ENCODE assay signal across 15 cellular contexts in the genomic region with DNA sequence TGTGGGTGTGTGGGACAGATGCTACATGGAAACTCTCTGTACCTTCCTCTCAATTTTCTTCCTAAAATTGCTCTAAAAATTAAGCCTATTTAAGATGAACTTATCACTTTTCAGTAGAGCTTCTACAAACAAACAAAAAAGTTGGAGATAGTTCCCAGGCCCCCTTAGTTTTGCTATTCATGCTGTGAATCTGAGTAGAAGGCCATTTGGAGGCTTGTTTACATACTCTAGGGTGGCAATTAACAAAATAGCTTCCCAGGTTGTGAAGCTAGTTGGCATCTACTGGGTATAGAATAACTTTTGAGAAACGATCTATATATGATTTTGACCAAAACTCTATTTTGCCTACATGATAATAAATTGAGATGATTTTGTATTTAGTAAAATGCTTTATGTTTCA.
A peak's percentile ranks its signal among the peaks of the same experiment; 100 is the strongest.
DNase-seq lines count a peak whose midpoint lies in the region; ATAC-seq and TF ChIP-seq lines count a peak whose summit lies in the region.
"Had no signal": no experiment of that assay in that cellular context is flagged by ENCODE, and none has a peak within 500 bp of the region (broad histone marks: within the 10 kb centered on the region; RNA-seq: fewer than 3 reads in every experiment).

No MANE protein-coding gene starts in this region.

- POLR2A ChIA-PET in WTC11 (lab: Charles Lee) = no interaction called here

- ATAC-seq in GM23338 (peak; percentile 81), WTC11 (peak; percentile 38; the same call in 1 of the 2 replicates), GM19023 (IDR thresholded peaks at IDR 0.05; ENCODE audit: unreplicated experiment) (no peak), lower lobe of right lung (no peak)
- ATAC-seq: CD8-positive, alpha-beta T cell; K562 had no signal

- no peak overlapping the region for H3K4me3 Mint-ChIP-seq in GM23338
- H3K4me3 Mint-ChIP-seq in WTC11 = no peak overlapping the region
- no peak overlapping the region for H3K4me3 Mint-ChIP-seq in nephron progenitor cell
- H3K4me3 Mint-ChIP-seq: CD14-positive monocyte; CD8-positive, alpha-beta T cell; H9 had no signal

- H3K4me2 ChIP-seq in GM23338 = peak overlapping the region; percentile 45

- no peaks in the 10 kb centered on the region for H3F3A ChIP-seq in GM23338 (replicated peaks; ENCODE audit: low read depth)

- no peak overlapping the region for H2AFZ ChIP-seq in GM23338

- H3K27me3 ChIP-seq in GM23338 (ENCODE audit: insufficient read depth) = peaks cover 56% of the 10 kb centered on the region
- H3K27me3 ChIP-seq in lower lobe of right lung (ENCODE audit: low read depth) = no peaks in the 10 kb centered on the region

- H3K79me2 ChIP-seq in GM23338 (replicated peaks; ENCODE audit: insufficient read depth) = no peaks in the 10 kb centered on the region

- H4K20me1 ChIP-seq in GM23338 (replicated peaks; ENCODE audit: insufficient read depth) = 0 out of 2 replicates have a peak, but pooled peaks cover 3% of the 10 kb centered on the region

- CTCF ChIA-PET in WTC11 (lab: Charles Lee) = no interaction called here

- H3K9me3 Mint-ChIP-seq in GM23338 (peaks cover 9% of the 10 kb centered on the region), WTC11 (0 out of 2 replicates have a peak, but pooled peaks cover 3% of the 10 kb centered on the region), nephron progenitor cell (peaks cover 10% of the 10 kb centered on the region)
- H3K9me3 Mint-ChIP-seq: CD8-positive, alpha-beta T cell had no signal

- no peak overlapping the region for H3K27ac Mint-ChIP-seq in GM23338
- H3K27ac Mint-ChIP-seq in WTC11 = no peak overlapping the region
- peak overlapping the region; percentile 2 for H3K27ac Mint-ChIP-seq in nephron progenitor cell
- H3K27ac Mint-ChIP-seq: CD14-positive monocyte; CD8-positive, alpha-beta T cell; H9 had no signal

- H3K36me3 Mint-ChIP-seq in GM23338 (ENCODE audit: low read depth) = 0 out of 3 replicates have a peak, but pooled peaks cover 3% of the 10 kb centered on the region
- no peaks in the 10 kb centered on the region for H3K36me3 Mint-ChIP-seq in WTC11
- no peaks in the 10 kb centered on the region for H3K36me3 Mint-ChIP-seq in nephron progenitor cell (ENCODE audit: low read depth)
- H3K36me3 Mint-ChIP-seq: CD14-positive monocyte; CD8-positive, alpha-beta T cell had no signal

- H3K4me1 ChIP-seq in GM23338 (ENCODE audit: insufficient read depth) = no peaks in the 10 kb centered on the region; the same call in 1 of the 2 replicates
- no peaks in the 10 kb centered on the region for H3K4me1 ChIP-seq in lower lobe of right lung
- H3K4me1 ChIP-seq: Caco-2 had no signal

- intact Hi-C loops in lower lobe of right lung (cut with DNase I) = no loop called here

- no peaks in the 10 kb centered on the region for H3K36me3 ChIP-seq in GM23338 (ENCODE audit: insufficient read depth)
- no peaks in the 10 kb centered on the region for H3K36me3 ChIP-seq in lower lobe of right lung

- TF ChIP-seq CTCF in GM23338 (conservative IDR thresholded peaks at IDR 0.05; ENCODE audit: low read depth in 2 of 2) (no peak), WTC11 (IDR thresholded peaks at IDR 0.05) (no peak), nephron progenitor cell (IDR thresholded peaks at IDR 0.05) (no peak), lower lobe of right lung (IDR thresholded peaks at IDR 0.05) (no peak)

- H3K27ac ChIP-seq in GM23338 (ENCODE audit: low read depth) (no peak overlapping the region), lower lobe of right lung (no peak overlapping the region)
- H3K27ac ChIP-seq: 22Rv1 had no signal

- peaks cover 30% of the 10 kb centered on the region for H3K27me3 Mint-ChIP-seq in GM23338 (ENCODE audit: insufficient read depth, low read depth, poor library complexity)
- H3K27me3 Mint-ChIP-seq in WTC11 (ENCODE audit: low read depth) = peaks cover 76% of the 10 kb centered on the region
- no peaks in the 10 kb centered on the region for H3K27me3 Mint-ChIP-seq in nephron progenitor cell (ENCODE audit: low read depth, poor library complexity)

- no peaks in the 10 kb centered on the region for H3K9me2 ChIP-seq in GM23338 (ENCODE audit: insufficient read depth)

- H3K4me3 ChIP-seq in GM23338 (no peak overlapping the region), lower lobe of right lung (no peak overlapping the region)
- H3K4me3 ChIP-seq: K562 had no signal

- peak; percentile 31 for DNase-seq in NCI-H146 (lab: John Stamatoyannopoulos, UW)
- no peak for DNase-seq in NCI-H146 treated with DMSO at 0.1 percent for 48 hours (lab: John Stamatoyannopoulos, UW; ENCODE audit: unreplicated experiment)
- DNase-seq in GM23338 (ENCODE audit: low spot score) = peak; percentile 65
- DNase-seq in WTC11 (ENCODE audit: low spot score) = no peak
- DNase-seq in nephron progenitor cell = no peak
- no peak for DNase-seq in lower lobe of right lung
- DNase-seq: Caco-2; CD8-positive, alpha-beta T cell; DMS53; GF-D8; H9 had no signal

- H3K9me3 ChIP-seq in lower lobe of right lung = no peaks in the 10 kb centered on the region
- H3K9me3 ChIP-seq: Caco-2 had no signal

- peaks cover 15% of the 10 kb centered on the region; the same call in 2 of the 3 replicates for H3K4me1 Mint-ChIP-seq in GM23338
- peaks cover 17% of the 10 kb centered on the region for H3K4me1 Mint-ChIP-seq in WTC11
- peaks cover 11% of the 10 kb centered on the region for H3K4me1 Mint-ChIP-seq in nephron progenitor cell
- H3K4me1 Mint-ChIP-seq: CD14-positive monocyte had no signal

TF ChIP-seq in GM23338, 12 proteins besides CTCF, POLR2A, EP300 and RAD21 (continues in another document):
- no peak for TF ChIP-seq ZNF114 (CRISPR knock-in tag; IDR thresholded peaks at IDR 0.05)

TF ChIP-seq in WTC11, 78 proteins besides CTCF, POLR2A, EP300 and RAD21 (continues in another document):
- TF ChIP-seq NFATC4 (CRISPR knock-in tag; IDR thresholded peaks at IDR 0.05) = no peak
- TF ChIP-seq SP1 (CRISPR knock-in tag; conservative IDR thresholded peaks at IDR 0.05) = no peak
- TF ChIP-seq, protein P1, sequence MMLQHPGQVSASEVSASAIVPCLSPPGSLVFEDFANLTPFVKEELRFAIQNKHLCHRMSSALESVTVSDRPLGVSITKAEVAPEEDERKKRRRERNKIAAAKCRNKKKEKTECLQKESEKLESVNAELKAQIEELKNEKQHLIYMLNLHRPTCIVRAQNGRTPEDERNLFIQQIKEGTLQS (CRISPR knock-in tag; conservative IDR thresholded peaks at IDR 0.05) = no peak
- no peak for TF ChIP-seq OVOL2 (CRISPR knock-in tag; IDR thresholded peaks at IDR 0.05; ENCODE audit: borderline replicate concordance)
- TF ChIP-seq ZNF219 (CRISPR knock-in tag; IDR thresholded peaks at IDR 0.05; ENCODE audit: borderline replicate concordance) = no peak
- TF ChIP-seq FOXP1 (CRISPR knock-in tag; IDR thresholded peaks at IDR 0.05; ENCODE audit: borderline replicate concordance) = no peak
- TF ChIP-seq CBFB (CRISPR knock-in tag; IDR thresholded peaks at IDR 0.05; ENCODE audit: low read depth) = no peak
- TF ChIP-seq PRRX2 (CRISPR knock-in tag; IDR thresholded peaks at IDR 0.05) = no peak
- TF ChIP-seq MXD4 (CRISPR knock-in tag; IDR thresholded peaks at IDR 0.05; ENCODE audit: borderline replicate concordance) = no peak
- TF ChIP-seq, protein P2, sequence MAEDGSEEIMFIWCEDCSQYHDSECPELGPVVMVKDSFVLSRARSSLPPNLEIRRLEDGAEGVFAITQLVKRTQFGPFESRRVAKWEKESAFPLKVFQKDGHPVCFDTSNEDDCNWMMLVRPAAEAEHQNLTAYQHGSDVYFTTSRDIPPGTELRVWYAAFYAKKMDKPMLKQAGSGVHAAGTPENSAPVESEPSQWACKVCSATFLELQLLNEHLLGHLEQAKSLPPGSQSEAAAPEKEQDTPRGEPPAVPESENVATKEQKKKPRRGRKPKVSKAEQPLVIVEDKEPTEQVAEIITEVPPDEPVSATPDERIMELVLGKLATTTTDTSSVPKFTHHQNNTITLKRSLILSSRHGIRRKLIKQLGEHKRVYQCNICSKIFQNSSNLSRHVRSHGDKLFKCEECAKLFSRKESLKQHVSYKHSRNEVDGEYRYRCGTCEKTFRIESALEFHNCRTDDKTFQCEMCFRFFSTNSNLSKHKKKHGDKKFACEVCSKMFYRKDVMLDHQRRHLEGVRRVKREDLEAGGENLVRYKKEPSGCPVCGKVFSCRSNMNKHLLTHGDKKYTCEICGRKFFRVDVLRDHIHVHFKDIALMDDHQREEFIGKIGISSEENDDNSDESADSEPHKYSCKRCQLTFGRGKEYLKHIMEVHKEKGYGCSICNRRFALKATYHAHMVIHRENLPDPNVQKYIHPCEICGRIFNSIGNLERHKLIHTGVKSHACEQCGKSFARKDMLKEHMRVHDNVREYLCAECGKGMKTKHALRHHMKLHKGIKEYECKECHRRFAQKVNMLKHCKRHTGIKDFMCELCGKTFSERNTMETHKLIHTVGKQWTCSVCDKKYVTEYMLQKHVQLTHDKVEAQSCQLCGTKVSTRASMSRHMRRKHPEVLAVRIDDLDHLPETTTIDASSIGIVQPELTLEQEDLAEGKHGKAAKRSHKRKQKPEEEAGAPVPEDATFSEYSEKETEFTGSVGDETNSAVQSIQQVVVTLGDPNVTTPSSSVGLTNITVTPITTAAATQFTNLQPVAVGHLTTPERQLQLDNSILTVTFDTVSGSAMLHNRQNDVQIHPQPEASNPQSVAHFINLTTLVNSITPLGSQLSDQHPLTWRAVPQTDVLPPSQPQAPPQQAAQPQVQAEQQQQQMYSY (CRISPR knock-in tag; IDR thresholded peaks at IDR 0.05) = no peak
- TF ChIP-seq, protein P3, sequence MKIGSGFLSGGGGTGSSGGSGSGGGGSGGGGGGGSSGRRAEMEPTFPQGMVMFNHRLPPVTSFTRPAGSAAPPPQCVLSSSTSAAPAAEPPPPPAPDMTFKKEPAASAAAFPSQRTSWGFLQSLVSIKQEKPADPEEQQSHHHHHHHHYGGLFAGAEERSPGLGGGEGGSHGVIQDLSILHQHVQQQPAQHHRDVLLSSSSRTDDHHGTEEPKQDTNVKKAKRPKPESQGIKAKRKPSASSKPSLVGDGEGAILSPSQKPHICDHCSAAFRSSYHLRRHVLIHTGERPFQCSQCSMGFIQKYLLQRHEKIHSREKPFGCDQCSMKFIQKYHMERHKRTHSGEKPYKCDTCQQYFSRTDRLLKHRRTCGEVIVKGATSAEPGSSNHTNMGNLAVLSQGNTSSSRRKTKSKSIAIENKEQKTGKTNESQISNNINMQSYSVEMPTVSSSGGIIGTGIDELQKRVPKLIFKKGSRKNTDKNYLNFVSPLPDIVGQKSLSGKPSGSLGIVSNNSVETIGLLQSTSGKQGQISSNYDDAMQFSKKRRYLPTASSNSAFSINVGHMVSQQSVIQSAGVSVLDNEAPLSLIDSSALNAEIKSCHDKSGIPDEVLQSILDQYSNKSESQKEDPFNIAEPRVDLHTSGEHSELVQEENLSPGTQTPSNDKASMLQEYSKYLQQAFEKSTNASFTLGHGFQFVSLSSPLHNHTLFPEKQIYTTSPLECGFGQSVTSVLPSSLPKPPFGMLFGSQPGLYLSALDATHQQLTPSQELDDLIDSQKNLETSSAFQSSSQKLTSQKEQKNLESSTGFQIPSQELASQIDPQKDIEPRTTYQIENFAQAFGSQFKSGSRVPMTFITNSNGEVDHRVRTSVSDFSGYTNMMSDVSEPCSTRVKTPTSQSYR (CRISPR knock-in tag; IDR thresholded peaks at IDR 0.05) = no peak

Comparison
In these comparisons a context has a peak if more than half of its experiments do, and no peak if none do; other contexts are left out.
1. DNase-seq: peak in NCI-H146 (single experiment) and GM23338 (single experiment); none in NCI-H146 treated with DMSO at 0.1 percent for 48 hours (single experiment), WTC11 (single experiment), nephron progenitor cell (single experiment) and lower lobe of right lung (single experiment).
2. ATAC-seq: peak in GM23338 (single experiment) and WTC11 (single experiment); none in GM19023 (single experiment) and lower lobe of right lung (0 of 2).